23 cellular contexts compared by ENCODE assay signal in genomic region chr3:2094941-2095340, GRCh38. TPM values are rescaled to one million over a fixed set of nuclear protein-coding genes. Genes with fewer than 3 reads are reported as not detected.
DNase-seq lines count a peak whose midpoint lies in the region; ATAC-seq lines count a peak whose summit lies in the region.
"Had no signal": no experiment of that assay in that cellular context is flagged by ENCODE, and none has a peak within 500 bp of the region (broad histone marks: within the 10 kb centered on the region; RNA-seq: fewer than 3 reads in every experiment).

No MANE protein-coding gene starts in this region.

- H4K91ac ChIP-seq in neuronal stem cell (ENCODE audit: low read depth, low read length, poor library complexity), result no peak overlapping the region

- H3K4ac ChIP-seq in neuronal stem cell (ENCODE audit: low read length), result no peak overlapping the region

- no peak overlapping the region for H3K23ac ChIP-seq in neuronal stem cell (ENCODE audit: low read depth, low read length, poor library complexity)

- no peaks in the 10 kb centered on the region for H3K79me1 ChIP-seq in neuronal stem cell (ENCODE audit: low read depth, low read length)

- H3K27me3 ChIP-seq in neuronal stem cell (ENCODE audit: control insufficient read depth in 3 of 3, insufficient read depth in 3 of 3, low read depth in 1 of 3, low read length in 3 of 3), result peaks cover 0 to 52% (median 13%) of the 10 kb centered on the region in 3 experiments
- H3K27me3 ChIP-seq: BE2C; BLaER1 treated with 17β-estradiol and CSF1 and Interleukin-3, amounts not matched to agents 10 nM and 100 nM had no signal

- no peaks in the 10 kb centered on the region for H3K36me3 ChIP-seq in neuronal stem cell (replicated peaks in 1 of 2; ENCODE audit: control insufficient read depth in 2 of 2, insufficient read depth in 2 of 2, low read length in 2 of 2)
- H3K36me3 ChIP-seq: BE2C; BLaER1 treated with 17β-estradiol and CSF1 and Interleukin-3, amounts not matched to agents 10 nM and 100 nM; HAP-1 had no signal

- no peak overlapping the region for H2BK15ac ChIP-seq in neuronal stem cell (ENCODE audit: low read length)

- no peak overlapping the region for H4K8ac ChIP-seq in neuronal stem cell (ENCODE audit: low read depth, low read length)

- no peak overlapping the region for H2BK5ac ChIP-seq in neuronal stem cell (ENCODE audit: low read length)

- peaks cover 0 to 17% of the 10 kb centered on the region in 2 donors for H3K4me1 ChIP-seq in neuronal stem cell (ENCODE audit: control insufficient read depth in 2 of 2, insufficient read depth in 1 of 2, low read depth in 1 of 2, low read length in 2 of 2)
- H3K4me1 ChIP-seq: A549; BE2C; BLaER1 treated with 17β-estradiol and CSF1 and Interleukin-3, amounts not matched to agents 10 nM and 100 nM; HAP-1 had no signal

- no peak overlapping the region for H2AFZ ChIP-seq in neuronal stem cell (ENCODE audit: low read length)

- WGBS in neuronal stem cell (ENCODE audit: extremely low coverage in 2 of 2, insufficient read length in 2 of 2, insufficient replicate concordance in 1 of 2), 2 donors, result no CpG with 5 or more reads among the region's 3 CpGs

- ATAC-seq in GM18520 (IDR thresholded peaks at IDR 0.05; ENCODE audit: unreplicated experiment), result no peak
- ATAC-seq: A549 had no signal

- no peak overlapping the region for H2AK5ac ChIP-seq in neuronal stem cell (ENCODE audit: low read depth, low read length)

- no peak overlapping the region for H2BK120ac ChIP-seq in neuronal stem cell (ENCODE audit: low read depth, low read length)

- no peak overlapping the region for H2BK12ac ChIP-seq in neuronal stem cell (ENCODE audit: low read length)

- H3K9ac ChIP-seq in neuronal stem cell (ENCODE audit: low read depth, low read length, poor library complexity), result no peak overlapping the region
- H3K9ac ChIP-seq: BLaER1 treated with 17β-estradiol and CSF1 and Interleukin-3, amounts not matched to agents 10 nM and 100 nM had no signal

- H3K14ac ChIP-seq in neuronal stem cell (ENCODE audit: low read length), result no peak overlapping the region

- no peak overlapping the region for H3K18ac ChIP-seq in neuronal stem cell (ENCODE audit: low read length)

- H3K4me2 ChIP-seq in neuronal stem cell (ENCODE audit: insufficient read depth, low read length, poor library complexity, severe bottlenecking), result no peak overlapping the region
- H3K4me2 ChIP-seq: A549; BLaER1 treated with 17β-estradiol and CSF1 and Interleukin-3, amounts not matched to agents 10 nM and 100 nM had no signal

- H3K27ac ChIP-seq in neuronal stem cell (replicated peaks; ENCODE audit: low read length), result no peak overlapping the region
- H3K27ac ChIP-seq: A549; BLaER1 treated with 17β-estradiol and CSF1 and Interleukin-3, amounts not matched to agents 10 nM and 100 nM had no signal

- H3K4me3 ChIP-seq in neuronal stem cell (ENCODE audit: low read length in 2 of 2), result no peak overlapping the region
- H3K4me3 ChIP-seq: A549; BLaER1 treated with 17β-estradiol and CSF1 and Interleukin-3, amounts not matched to agents 10 nM and 100 nM; HAP-1 had no signal

- DNase-seq in NCI-H1417 (lab: John Stamatoyannopoulos, UW) (peak in 2 of 3 experiments; percentile 33 to 77), NCI-H1417 treated with DMSO at 0.1 percent for 48 hours (lab: John Stamatoyannopoulos, UW) (no peak), NCI-H146 treated with DMSO at 0.1 percent for 48 hours (lab: John Stamatoyannopoulos, UW; ENCODE audit: unreplicated experiment) (peak; percentile 27), NCI-H748 (lab: John Stamatoyannopoulos, UW; ENCODE audit: unreplicated experiment) (peak; percentile 67), neuronal stem cell (ENCODE audit: low spot score) (peak; percentile 54), kidney glomerular epithelial cell (lab: John Stamatoyannopoulos, UW) (no peak), SK-N-DZ (ENCODE audit: low spot score) (no peak)
- DNase-seq: 8988T; ACHN; AML-193; BE2C; Calu3; CD4-positive, alpha-beta T cell; CD8-positive, alpha-beta memory T cell; DMS79 treated with DMSO at 0.1 percent for 48 hours; GF-D8; GOT3; HFFc6 had no signal

- H3K9me3 ChIP-seq in neuronal stem cell (replicated peaks in 1 of 2; ENCODE audit: control insufficient read depth in 2 of 2, insufficient read depth in 1 of 2, low read depth in 1 of 2, low read length in 2 of 2), result no peaks in the 10 kb centered on the region
- H3K9me3 ChIP-seq: A549, BE2C, HAP-1 had no signal

RNA-seq across cellular contexts. Expression of gene CNTN4, which starts 3.7 kb away (rescaled TPM):
- 5.2 TPM for polyA plus RNA-seq in neuronal stem cell (2013, experiment 1 of 2)
- polyA plus RNA-seq in neuronal stem cell (2013, experiment 2 of 2), result 6.5 TPM
- polyA plus RNA-seq in SK-N-DZ (2014; cell fraction: cytosol; rRNA removed), result 4.2 and 4.9 TPM in 2 replicates
- polyA plus RNA-seq in SK-N-DZ (2014; cell fraction: nucleus; rRNA removed), result 4.2 and 5.2 TPM in 2 replicates
- polyA plus RNA-seq: CD14-positive monocyte; CD8-positive, alpha-beta memory T cell had no signal

Comparison
In these comparisons a context has a peak if more than half of its experiments do, and no peak if none do; other contexts are left out.
1. DNase-seq: peak in NCI-H1417 (2 of 3), NCI-H146 treated with DMSO at 0.1 percent for 48 hours (single experiment), NCI-H748 (single experiment) and neuronal stem cell (single experiment); none in NCI-H1417 treated with DMSO at 0.1 percent for 48 hours (single experiment), kidney glomerular epithelial cell (single experiment) and SK-N-DZ (single experiment).